Comparison of ENCODE assay signal across 14 cellular contexts in the genomic region with DNA sequence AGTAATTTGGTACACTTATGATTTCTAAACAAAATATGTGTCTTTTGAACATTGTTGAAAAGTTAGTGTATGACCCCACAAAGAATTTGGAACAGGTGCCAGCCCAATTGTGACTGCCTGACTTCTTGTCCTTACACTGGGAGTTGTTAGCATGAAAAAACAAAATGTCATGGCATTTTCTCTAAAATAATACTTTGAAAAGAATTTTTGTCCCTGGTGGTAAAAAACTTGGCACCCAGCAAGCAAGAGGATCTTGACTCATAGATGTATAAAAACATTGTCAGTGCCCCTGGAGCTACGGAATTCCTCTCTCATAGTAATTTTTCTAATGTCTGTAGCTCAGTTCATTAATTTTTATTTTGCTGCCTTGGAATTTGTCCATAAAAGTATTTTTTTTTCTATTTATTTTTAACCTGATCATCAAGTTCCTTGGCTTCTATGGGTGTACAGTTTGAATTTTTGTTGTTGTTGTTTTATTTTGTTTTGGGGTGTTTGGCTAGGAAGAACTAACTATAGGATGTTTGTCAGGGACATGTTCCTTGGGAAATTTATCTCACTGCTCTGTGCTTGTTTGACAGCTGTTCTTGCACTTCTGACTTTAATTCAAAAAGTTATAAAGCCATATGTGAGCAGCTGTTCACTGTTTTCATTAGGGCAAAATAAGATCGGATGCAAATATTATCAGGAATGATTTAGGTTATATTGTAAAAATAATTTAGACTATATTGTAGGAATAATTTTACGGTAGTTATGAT.
A peak's percentile ranks its signal among the peaks of the same experiment; 100 is the strongest.
DNase-seq lines count a peak whose midpoint lies in the region; ATAC-seq and TF ChIP-seq lines count a peak whose summit lies in the region.
"Had no signal": no experiment of that assay in that cellular context is flagged by ENCODE, and none has a peak within 500 bp of the region (broad histone marks: within the 10 kb centered on the region; RNA-seq: fewer than 3 reads in every experiment).

No MANE protein-coding gene starts in this region.

- H3K4me3 Mint-ChIP-seq in memory B cell = no peak overlapping the region
- H3K4me3 Mint-ChIP-seq in stimulated activated effector memory CD8-positive, alpha-beta T cell treated with anti-CD3 and anti-CD28 coated beads, Interleukin-12 subunit alpha, Interleukin-12 subunit beta, amount 100 ng/mL, for 72 hours = no peak overlapping the region
- H3K4me3 Mint-ChIP-seq: activated T-cell treated with anti-CD3 and anti-CD28 coated beads, Interleukin-2, amount 50 U/mL, for 72 hours; CD4-positive, CD25-positive, alpha-beta regulatory T cell; central memory CD8-positive, alpha-beta T cell had no signal

- no peak overlapping the region for H3K4me3 ChIP-seq in choroid plexus epithelial cell (ENCODE audit: low read depth, low read length)
- H3K4me3 ChIP-seq: left lung, pancreas had no signal

- no peaks in the 10 kb centered on the region for H3K9me3 Mint-ChIP-seq in memory B cell
- H3K9me3 Mint-ChIP-seq in stimulated activated effector memory CD8-positive, alpha-beta T cell treated with anti-CD3 and anti-CD28 coated beads, Interleukin-12 subunit alpha, Interleukin-12 subunit beta, amount 100 ng/mL, for 72 hours = no peaks in the 10 kb centered on the region
- H3K9me3 Mint-ChIP-seq: central memory CD8-positive, alpha-beta T cell had no signal

- H3K27ac Mint-ChIP-seq in memory B cell = peak overlapping the region; percentile 59
- H3K27ac Mint-ChIP-seq in stimulated activated effector memory CD8-positive, alpha-beta T cell treated with anti-CD3 and anti-CD28 coated beads, Interleukin-12 subunit alpha, Interleukin-12 subunit beta, amount 100 ng/mL, for 72 hours = no peak overlapping the region
- H3K27ac Mint-ChIP-seq: activated T-cell treated with anti-CD3 and anti-CD28 coated beads, Interleukin-2, amount 50 U/mL, for 72 hours; CD4-positive, CD25-positive, alpha-beta regulatory T cell had no signal

- peaks cover 2% of the 10 kb centered on the region for H3K4me1 Mint-ChIP-seq in memory B cell
- no peaks in the 10 kb centered on the region for H3K4me1 Mint-ChIP-seq in stimulated activated effector memory CD8-positive, alpha-beta T cell treated with anti-CD3 and anti-CD28 coated beads, Interleukin-12 subunit alpha, Interleukin-12 subunit beta, amount 100 ng/mL, for 72 hours
- H3K4me1 Mint-ChIP-seq: CD4-positive, CD25-positive, alpha-beta regulatory T cell; central memory CD8-positive, alpha-beta T cell had no signal

- H3K36me3 Mint-ChIP-seq in memory B cell = peaks cover 15% of the 10 kb centered on the region
- H3K36me3 Mint-ChIP-seq in stimulated activated effector memory CD8-positive, alpha-beta T cell treated with anti-CD3 and anti-CD28 coated beads, Interleukin-12 subunit alpha, Interleukin-12 subunit beta, amount 100 ng/mL, for 72 hours = no peaks in the 10 kb centered on the region

- no peaks in the 10 kb centered on the region for H3K27me3 Mint-ChIP-seq in memory B cell
- H3K27me3 Mint-ChIP-seq: CD4-positive, CD25-positive, alpha-beta regulatory T cell; central memory CD8-positive, alpha-beta T cell had no signal

- no peak for TF ChIP-seq CTCF in choroid plexus epithelial cell (conservative IDR thresholded peaks at IDR 0.05; ENCODE audit: low read depth, low read length)

- DNase-seq in AG08396 (ENCODE audit: low spot score) (peak; percentile 58), LHCN-M2 (ENCODE audit: low read depth) (peak; percentile 92), choroid plexus epithelial cell (ENCODE audit: low read depth) (peak; percentile 74), memory B cell (ENCODE audit: low spot score in 2 of 2) (no peak), KG1 (lab: John Stamatoyannopoulos, UW) (no peak)
- DNase-seq in stimulated activated effector memory CD8-positive, alpha-beta T cell treated with anti-CD3 and anti-CD28 coated beads, Interleukin-12 subunit alpha, Interleukin-12 subunit beta, amount 100 ng/mL, for 72 hours (ENCODE audit: low spot score in 2 of 2) = no peak
- DNase-seq: activated T-cell treated with anti-CD3 and anti-CD28 coated beads, Interleukin-2, amount 50 U/mL, for 72 hours; CD4-positive, CD25-positive, alpha-beta regulatory T cell; left lung; pancreas; Right ventricle myocardium superior had no signal

- ATAC-seq in memory B cell (ENCODE audit: low read depth) (no peak), GM19351 (IDR thresholded peaks at IDR 0.05; ENCODE audit: unreplicated experiment) (no peak), HG03097 (IDR thresholded peaks at IDR 0.05; ENCODE audit: low FRiP score, unreplicated experiment) (no peak)
- no peak for ATAC-seq in stimulated activated effector memory CD8-positive, alpha-beta T cell treated with anti-CD3 and anti-CD28 coated beads, Interleukin-12 subunit alpha, Interleukin-12 subunit beta, amount 100 ng/mL, for 72 hours
- ATAC-seq: activated T-cell treated with anti-CD3 and anti-CD28 coated beads, Interleukin-2, amount 50 U/mL, for 72 hours; left lung; pancreas had no signal

Comparison
In these comparisons a context has a peak if more than half of its experiments do, and no peak if none do; other contexts are left out.
1. DNase-seq: peak in AG08396 (single experiment), LHCN-M2 (single experiment) and choroid plexus epithelial cell (single experiment); none in memory B cell (0 of 2), stimulated activated effector memory CD8-positive, alpha-beta T cell treated with anti-CD3 and anti-CD28 coated beads, Interleukin-12 subunit alpha, Interleukin-12 subunit beta, amount 100 ng/mL, for 72 hours (0 of 2) and KG1 (single experiment).